Comparison of ENCODE assay signal across 1 cellular context in the genomic region with DNA sequence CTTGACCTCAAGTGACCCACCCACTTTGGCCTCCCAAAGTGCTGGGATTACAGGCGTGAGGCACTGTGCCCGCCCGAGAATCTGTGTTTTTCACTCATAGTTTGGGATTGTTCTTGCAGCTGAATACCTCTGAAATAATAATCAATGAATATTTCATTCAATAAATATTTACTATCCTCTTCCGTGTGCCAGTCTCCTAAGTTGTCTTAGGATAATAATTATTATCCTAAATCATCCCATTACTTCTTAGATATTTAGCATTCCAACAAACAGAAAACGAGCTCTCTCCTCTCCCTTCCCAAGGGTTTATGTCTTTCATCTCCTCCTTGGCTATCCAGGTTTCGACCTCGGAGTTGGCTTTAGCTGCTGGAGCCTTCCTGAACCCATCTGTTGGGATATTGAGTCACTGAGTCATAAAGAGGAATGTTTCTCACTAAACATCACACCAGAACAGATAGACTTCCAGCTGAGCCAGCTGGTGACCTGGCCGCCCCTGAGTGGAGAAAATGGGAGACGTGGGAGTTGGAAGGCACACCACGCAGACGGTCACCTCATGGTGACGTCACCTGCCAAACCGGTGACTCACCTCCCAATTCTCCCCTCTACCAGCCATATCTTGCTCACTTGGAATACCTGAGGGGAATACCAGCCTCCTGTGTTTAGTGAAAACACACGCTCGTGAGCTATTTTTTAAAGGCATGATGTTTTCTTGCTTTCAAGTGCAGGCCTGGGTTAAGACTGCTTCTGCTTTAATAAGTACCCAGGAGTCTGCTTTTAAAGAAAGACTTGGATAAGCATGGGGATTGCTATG.
TF ChIP-seq lines count a peak whose summit lies in the region.

No MANE protein-coding gene starts in this region.

TF ChIP-seq in GM23338, 12 proteins besides CTCF, POLR2A, EP300 and RAD21 (continued from another document):
- TF ChIP-seq, protein P1, sequence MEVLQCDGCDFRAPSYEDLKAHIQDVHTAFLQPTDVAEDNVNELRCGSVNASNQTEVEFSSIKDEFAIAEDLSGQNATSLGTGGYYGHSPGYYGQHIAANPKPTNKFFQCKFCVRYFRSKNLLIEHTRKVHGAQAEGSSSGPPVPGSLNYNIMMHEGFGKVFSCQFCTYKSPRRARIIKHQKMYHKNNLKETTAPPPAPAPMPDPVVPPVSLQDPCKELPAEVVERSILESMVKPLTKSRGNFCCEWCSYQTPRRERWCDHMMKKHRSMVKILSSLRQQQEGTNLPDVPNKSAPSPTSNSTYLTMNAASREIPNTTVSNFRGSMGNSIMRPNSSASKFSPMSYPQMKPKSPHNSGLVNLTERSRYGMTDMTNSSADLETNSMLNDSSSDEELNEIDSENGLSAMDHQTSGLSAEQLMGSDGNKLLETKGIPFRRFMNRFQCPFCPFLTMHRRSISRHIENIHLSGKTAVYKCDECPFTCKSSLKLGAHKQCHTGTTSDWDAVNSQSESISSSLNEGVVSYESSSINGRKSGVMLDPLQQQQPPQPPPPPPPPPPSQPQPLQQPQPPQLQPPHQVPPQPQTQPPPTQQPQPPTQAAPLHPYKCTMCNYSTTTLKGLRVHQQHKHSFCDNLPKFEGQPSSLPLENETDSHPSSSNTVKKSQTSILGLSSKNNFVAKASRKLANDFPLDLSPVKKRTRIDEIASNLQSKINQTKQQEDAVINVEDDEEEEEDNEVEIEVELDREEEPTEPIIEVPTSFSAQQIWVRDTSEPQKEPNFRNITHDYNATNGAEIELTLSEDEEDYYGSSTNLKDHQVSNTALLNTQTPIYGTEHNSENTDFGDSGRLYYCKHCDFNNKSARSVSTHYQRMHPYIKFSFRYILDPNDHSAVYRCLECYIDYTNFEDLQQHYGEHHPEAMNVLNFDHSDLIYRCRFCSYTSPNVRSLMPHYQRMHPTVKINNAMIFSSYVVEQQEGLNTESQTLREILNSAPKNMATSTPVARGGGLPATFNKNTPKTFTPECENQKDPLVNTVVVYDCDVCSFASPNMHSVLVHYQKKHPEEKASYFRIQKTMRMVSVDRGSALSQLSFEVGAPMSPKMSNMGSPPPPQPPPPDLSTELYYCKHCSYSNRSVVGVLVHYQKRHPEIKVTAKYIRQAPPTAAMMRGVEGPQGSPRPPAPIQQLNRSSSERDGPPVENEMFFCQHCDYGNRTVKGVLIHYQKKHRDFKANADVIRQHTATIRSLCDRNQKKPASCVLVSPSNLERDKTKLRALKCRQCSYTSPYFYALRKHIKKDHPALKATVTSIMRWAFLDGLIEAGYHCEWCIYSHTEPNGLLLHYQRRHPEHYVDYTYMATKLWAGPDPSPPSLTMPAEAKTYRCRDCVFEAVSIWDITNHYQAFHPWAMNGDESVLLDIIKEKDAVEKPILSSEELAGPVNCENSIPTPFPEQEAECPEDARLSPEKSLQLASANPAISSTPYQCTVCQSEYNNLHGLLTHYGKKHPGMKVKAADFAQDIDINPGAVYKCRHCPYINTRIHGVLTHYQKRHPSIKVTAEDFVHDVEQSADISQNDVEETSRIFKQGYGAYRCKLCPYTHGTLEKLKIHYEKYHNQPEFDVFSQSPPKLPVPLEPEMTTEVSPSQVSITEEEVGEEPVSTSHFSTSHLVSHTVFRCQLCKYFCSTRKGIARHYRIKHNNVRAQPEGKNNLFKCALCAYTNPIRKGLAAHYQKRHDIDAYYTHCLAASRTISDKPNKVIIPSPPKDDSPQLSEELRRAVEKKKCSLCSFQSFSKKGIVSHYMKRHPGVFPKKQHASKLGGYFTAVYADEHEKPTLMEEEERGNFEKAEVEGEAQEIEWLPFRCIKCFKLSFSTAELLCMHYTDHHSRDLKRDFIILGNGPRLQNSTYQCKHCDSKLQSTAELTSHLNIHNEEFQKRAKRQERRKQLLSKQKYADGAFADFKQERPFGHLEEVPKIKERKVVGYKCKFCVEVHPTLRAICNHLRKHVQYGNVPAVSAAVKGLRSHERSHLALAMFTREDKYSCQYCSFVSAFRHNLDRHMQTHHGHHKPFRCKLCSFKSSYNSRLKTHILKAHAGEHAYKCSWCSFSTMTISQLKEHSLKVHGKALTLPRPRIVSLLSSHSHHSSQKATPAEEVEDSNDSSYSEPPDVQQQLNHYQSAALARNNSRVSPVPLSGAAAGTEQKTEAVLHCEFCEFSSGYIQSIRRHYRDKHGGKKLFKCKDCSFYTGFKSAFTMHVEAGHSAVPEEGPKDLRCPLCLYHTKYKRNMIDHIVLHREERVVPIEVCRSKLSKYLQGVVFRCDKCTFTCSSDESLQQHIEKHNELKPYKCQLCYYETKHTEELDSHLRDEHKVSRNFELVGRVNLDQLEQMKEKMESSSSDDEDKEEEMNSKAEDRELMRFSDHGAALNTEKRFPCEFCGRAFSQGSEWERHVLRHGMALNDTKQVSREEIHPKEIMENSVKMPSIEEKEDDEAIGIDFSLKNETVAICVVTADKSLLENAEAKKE (CRISPR knock-in tag; IDR thresholded peaks at IDR 0.05) = no peak
- TF ChIP-seq, protein P2, sequence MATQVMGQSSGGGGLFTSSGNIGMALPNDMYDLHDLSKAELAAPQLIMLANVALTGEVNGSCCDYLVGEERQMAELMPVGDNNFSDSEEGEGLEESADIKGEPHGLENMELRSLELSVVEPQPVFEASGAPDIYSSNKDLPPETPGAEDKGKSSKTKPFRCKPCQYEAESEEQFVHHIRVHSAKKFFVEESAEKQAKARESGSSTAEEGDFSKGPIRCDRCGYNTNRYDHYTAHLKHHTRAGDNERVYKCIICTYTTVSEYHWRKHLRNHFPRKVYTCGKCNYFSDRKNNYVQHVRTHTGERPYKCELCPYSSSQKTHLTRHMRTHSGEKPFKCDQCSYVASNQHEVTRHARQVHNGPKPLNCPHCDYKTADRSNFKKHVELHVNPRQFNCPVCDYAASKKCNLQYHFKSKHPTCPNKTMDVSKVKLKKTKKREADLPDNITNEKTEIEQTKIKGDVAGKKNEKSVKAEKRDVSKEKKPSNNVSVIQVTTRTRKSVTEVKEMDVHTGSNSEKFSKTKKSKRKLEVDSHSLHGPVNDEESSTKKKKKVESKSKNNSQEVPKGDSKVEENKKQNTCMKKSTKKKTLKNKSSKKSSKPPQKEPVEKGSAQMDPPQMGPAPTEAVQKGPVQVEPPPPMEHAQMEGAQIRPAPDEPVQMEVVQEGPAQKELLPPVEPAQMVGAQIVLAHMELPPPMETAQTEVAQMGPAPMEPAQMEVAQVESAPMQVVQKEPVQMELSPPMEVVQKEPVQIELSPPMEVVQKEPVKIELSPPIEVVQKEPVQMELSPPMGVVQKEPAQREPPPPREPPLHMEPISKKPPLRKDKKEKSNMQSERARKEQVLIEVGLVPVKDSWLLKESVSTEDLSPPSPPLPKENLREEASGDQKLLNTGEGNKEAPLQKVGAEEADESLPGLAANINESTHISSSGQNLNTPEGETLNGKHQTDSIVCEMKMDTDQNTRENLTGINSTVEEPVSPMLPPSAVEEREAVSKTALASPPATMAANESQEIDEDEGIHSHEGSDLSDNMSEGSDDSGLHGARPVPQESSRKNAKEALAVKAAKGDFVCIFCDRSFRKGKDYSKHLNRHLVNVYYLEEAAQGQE (IDR thresholded peaks at IDR 0.05; ENCODE audit: unreplicated experiment) = no peak
